ENCODE assay signal across 8 cellular contexts in the genomic region with DNA sequence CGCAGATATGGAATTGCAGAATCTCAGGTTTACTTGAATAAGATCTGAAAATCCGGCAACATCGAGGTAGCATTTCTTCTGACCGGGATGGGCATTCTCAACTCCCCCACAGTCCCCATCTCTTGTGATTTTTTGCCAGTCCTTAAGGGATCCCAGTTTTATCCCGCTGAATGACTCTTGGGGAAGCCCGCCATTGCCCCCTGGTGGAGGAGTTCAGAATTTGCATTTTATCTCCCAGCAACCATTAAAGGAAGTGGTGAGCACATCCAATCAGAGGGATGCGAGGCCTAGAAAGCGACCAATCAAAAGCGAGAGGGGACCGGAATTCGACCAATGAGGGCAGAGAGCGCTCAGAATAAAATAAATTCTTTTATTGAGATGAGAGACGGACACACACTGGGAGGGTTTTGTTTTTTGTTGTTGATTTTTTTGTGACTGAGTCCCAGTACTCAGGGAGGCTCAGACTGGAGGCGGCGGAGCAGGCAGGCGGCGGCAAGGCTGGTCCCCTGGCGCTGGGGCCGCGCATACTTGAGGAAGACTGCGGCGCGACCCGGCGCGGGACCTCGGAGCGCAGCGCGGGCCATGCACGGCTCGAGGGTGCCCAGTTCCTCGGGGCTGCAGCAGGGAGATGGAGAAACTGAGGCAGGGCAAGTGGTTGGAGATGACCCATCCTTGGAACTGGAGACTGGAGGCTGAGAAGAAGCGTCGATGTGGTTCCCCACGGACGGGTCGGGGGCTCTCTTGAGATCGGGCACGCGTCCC. TPM values are rescaled to one million over a fixed set of nuclear protein-coding genes. Genes with fewer than 3 reads are reported as not detected.
DNase-seq lines count a peak whose midpoint lies in the region; ATAC-seq and TF ChIP-seq lines count a peak whose summit lies in the region.

No MANE protein-coding gene starts in this region.

- H3K4me2 ChIP-seq in trophoblast cell (ENCODE audit: low read length), result no peak overlapping the region

- TF ChIP-seq CTCF in GM12873 (IDR thresholded peaks at IDR 0.05; ENCODE audit: insufficient read depth, low read depth, low read length, missing control alignments) (peak; percentile 77), upper lobe of left lung (IDR thresholded peaks at IDR 0.05) (peak; percentile 79 to 90 (median 86))

- H3K9me3 ChIP-seq in trophoblast cell (ENCODE audit: insufficient read depth, low read depth, low read length) (peaks cover 1% of the 10 kb centered on the region), upper lobe of left lung (no peaks in the 10 kb centered on the region)

- H3K4me1 ChIP-seq in trophoblast cell (ENCODE audit: control insufficient read depth in 1 of 2, insufficient read depth in 2 of 2, low read length in 2 of 2) (peaks cover 1 to 3% of the 10 kb centered on the region in 2 experiments), upper lobe of left lung (peaks cover 25 to 44% (median 32%) of the 10 kb centered on the region in 4 donors)

- H2BK5ac ChIP-seq in trophoblast cell (ENCODE audit: low read depth, low read length, poor library complexity), result no peak overlapping the region

- H3K14ac ChIP-seq in trophoblast cell (ENCODE audit: low read length), result no peak overlapping the region

- WGBS in trophoblast cell (ENCODE audit: extremely low coverage, insufficient coverage, insufficient read length), result no CpG with 5 or more reads among the region's 41 CpGs
- 47 to 62% methylated on average over 41 of the region's 41 CpGs for WGBS in upper lobe of left lung, 2 donors

- no peak overlapping the region for H3K4ac ChIP-seq in trophoblast cell (ENCODE audit: low read depth, low read length)

- H3K36me3 ChIP-seq in trophoblast cell (ENCODE audit: control insufficient read depth in 1 of 2, insufficient read depth in 2 of 2, low read length in 2 of 2) (no peaks in the 10 kb centered on the region), upper lobe of left lung (no peaks in the 10 kb centered on the region)

- no peak overlapping the region for H2BK120ac ChIP-seq in trophoblast cell (ENCODE audit: insufficient read depth, low read length, poor library complexity)

- no peak overlapping the region for H3K27ac ChIP-seq in trophoblast cell (ENCODE audit: low read depth, low read length)
- H3K27ac ChIP-seq in upper lobe of left lung, result no peak overlapping the region

- DNase-seq in NCI-H1417 treated with DMSO at 0.1 percent for 48 hours (lab: John Stamatoyannopoulos, UW), result peak; percentile 7
- peak; percentile 78 for DNase-seq in SKM-1 treated with dmso at 0.1 percent for 144 hours (lab: John Stamatoyannopoulos, UW; ENCODE audit: unreplicated experiment)
- peak; percentile 72 for DNase-seq in activated naive CD4-positive, alpha-beta T cell treated with anti-CD3 and anti-CD28 coated beads, Interleukin-2, amount 50 U/mL, for 16 hours
- peak; percentile 84 for DNase-seq in glomerular endothelial cell (ENCODE audit: extremely low read depth, low read depth, low spot score)
- DNase-seq in trophoblast cell, result peak; percentile 84 to 95
- DNase-seq in upper lobe of left lung, result peak; percentile 76 to 86

- no peak overlapping the region for H2BK12ac ChIP-seq in trophoblast cell (ENCODE audit: low read length)

- no peak overlapping the region for H4K12ac ChIP-seq in trophoblast cell (ENCODE audit: low read depth, low read length)

- no peak overlapping the region for H4K91ac ChIP-seq in trophoblast cell (ENCODE audit: low read depth, low read length)

- H3K23ac ChIP-seq in trophoblast cell (ENCODE audit: low read length), result no peak overlapping the region

- ATAC-seq in upper lobe of left lung (ENCODE audit: low FRiP score in 2 of 2) (peak; percentile 82 to 87), GM21529 (IDR thresholded peaks at IDR 0.05; ENCODE audit: unreplicated experiment) (no peak)

- no peak overlapping the region for H2AK5ac ChIP-seq in trophoblast cell (ENCODE audit: low read length)

- H3K27me3 ChIP-seq in trophoblast cell (ENCODE audit: insufficient read depth, low read length), result peaks cover 21% of the 10 kb centered on the region
- peaks cover under 1 to 44% (median 22%) of the 10 kb centered on the region in 4 donors for H3K27me3 ChIP-seq in upper lobe of left lung

- no peak for TF ChIP-seq EP300 in upper lobe of left lung (IDR thresholded peaks at IDR 0.05)

- no peak overlapping the region for H3K4me3 ChIP-seq in trophoblast cell (ENCODE audit: low read depth, low read length)
- no peak overlapping the region for H3K4me3 ChIP-seq in upper lobe of left lung

- no peaks in the 10 kb centered on the region for H3K79me1 ChIP-seq in trophoblast cell (ENCODE audit: low read length)

- H3K79me2 ChIP-seq in trophoblast cell (ENCODE audit: control insufficient read depth, insufficient read depth, low read length, poor library complexity), result no peaks in the 10 kb centered on the region

- no peak overlapping the region for H2AFZ ChIP-seq in trophoblast cell (ENCODE audit: insufficient read depth, low read length, poor library complexity)

- TF ChIP-seq POLR2A in upper lobe of left lung (IDR thresholded peaks at IDR 0.05), result no peak

- no peak overlapping the region for H4K8ac ChIP-seq in trophoblast cell (ENCODE audit: low read depth, low read length)

- H3K9ac ChIP-seq in trophoblast cell (ENCODE audit: low read length), result no peak overlapping the region

- H3K18ac ChIP-seq in trophoblast cell (ENCODE audit: low read length), result no peak overlapping the region

RNA-seq across cellular contexts. Expression of a gene that starts 3.9 kb away (rescaled TPM):
- total RNA-seq in glomerular endothelial cell, result not detected in 2 replicates
- polyA plus RNA-seq in trophoblast cell (2013), result not detected in 2 replicates
- not detected for total RNA-seq in upper lobe of left lung

RNA-seq across cellular contexts. Expression of a gene that starts 4.5 kb away (rescaled TPM):
- total RNA-seq in glomerular endothelial cell (not detected in 2 replicates), upper lobe of left lung (under 1 TPM in 3 of 6 donors, not detected in 3; 0.31 to 1.00 (median 0.79) TPM)
- polyA plus RNA-seq in trophoblast cell (2013), result 0.46 and 0.49 TPM in 2 replicates

RNA-seq across cellular contexts. Expression of a gene that starts 30.8 kb away (rescaled TPM):
- total RNA-seq in glomerular endothelial cell (12.0 and 21.7 TPM in 2 replicates), upper lobe of left lung (10 to 100 TPM in 5 of 6 donors, 1 to 10 TPM in 1; 9.0 to 56.6 (median 18.4) TPM)
- 4.5 and 4.6 TPM in 2 replicates for polyA plus RNA-seq in trophoblast cell (2013)

Comparison
In these comparisons a context has a peak if more than half of its experiments do, and no peak if none do; other contexts are left out.
1. DNase-seq: peak in every context shown above with its lines; median percentile 90 in trophoblast cell; 84 in glomerular endothelial cell; 81 in upper lobe of left lung; 78 in SKM-1 treated with dmso at 0.1 percent for 144 hours; 72 in activated naive CD4-positive, alpha-beta T cell treated with anti-CD3 and anti-CD28 coated beads, Interleukin-2, amount 50 U/mL, for 16 hours; 7 in NCI-H1417 treated with DMSO at 0.1 percent for 48 hours.